In the genomic region with DNA sequence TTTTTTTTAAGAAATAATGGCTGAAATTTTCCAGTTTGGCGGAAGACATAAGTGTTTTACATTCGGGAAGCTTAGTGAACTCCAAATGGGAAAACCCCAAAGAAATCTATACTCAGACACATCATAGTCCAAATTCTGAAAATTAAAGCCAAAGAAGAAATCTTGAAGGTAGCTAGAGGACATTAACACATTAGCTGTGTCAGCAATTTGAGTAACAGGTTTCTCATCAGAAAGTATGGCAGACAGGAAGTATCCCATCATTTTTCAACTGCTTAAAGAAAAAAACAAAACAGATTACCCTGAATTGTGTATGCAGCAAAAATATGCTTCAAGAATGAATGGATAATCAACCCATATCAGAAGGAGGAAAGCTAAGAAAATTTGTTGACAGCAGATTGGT, we compare ENCODE assay signal across 21 cellular contexts.
DNase-seq lines count a peak whose midpoint lies in the region; ATAC-seq, FAIRE-seq and TF ChIP-seq lines count a peak whose summit lies in the region.
"Had no signal": no experiment of that assay in that cellular context is flagged by ENCODE, and none has a peak within 500 bp of the region (broad histone marks: within the 10 kb centered on the region; RNA-seq: fewer than 3 reads in every experiment).

No MANE protein-coding gene starts in this region.

- POLR2A ChIA-PET in A549 (lab: Yijun Ruan, JAX) = no interaction called here
- POLR2A ChIA-PET in HCT116 (lab: Charles Lee) = no interaction called here
- POLR2A ChIA-PET in K562 (lab: Yijun Ruan, JAX) = no interaction called here

- ATAC-seq in A549 (no peak), HCT116 (no peak), K562 (no peak)
- no peak for ATAC-seq in activated T-cell treated with anti-CD3 and anti-CD28 coated beads, Interleukin-2, amount 50 U/mL, for 4 hours
- ATAC-seq: CD8-positive, alpha-beta T cell had no signal

- peaks cover 8% of the 10 kb centered on the region; the same call in 1 of the 3 replicates for H3K9me3 ChIP-seq in A549
- H3K9me3 ChIP-seq in HCT116 (ENCODE audit: control insufficient read depth in 1 of 2, insufficient read depth in 1 of 2, low read depth in 1 of 2, low read length in 2 of 2) = peaks cover 5 to 8% of the 10 kb centered on the region in 2 experiments; a peak in 2 of 4 replicates
- H3K9me3 ChIP-seq in K562 (replicated peaks; ENCODE audit: control insufficient read depth, insufficient read depth, low read depth, low read length) = no peaks in the 10 kb centered on the region
- H3K9me3 ChIP-seq in osteoblast (ENCODE audit: low read depth, low read length) = no peaks in the 10 kb centered on the region

- no peak for FAIRE-seq in A549 (lab: Jason Lieb, UNC)
- FAIRE-seq in K562 (lab: Jason Lieb, UNC) = no peak
- no peak for FAIRE-seq in HTR-8/SVneo (lab: Jason Lieb, UNC)
- FAIRE-seq: D721Med, G401.6, GM12891, GM19239 had no signal

- H3K9me2 ChIP-seq in HCT116 (ENCODE audit: insufficient read depth) = no peaks in the 10 kb centered on the region

- H4K20me1 ChIP-seq in HCT116 (ENCODE audit: insufficient read depth) = no peaks in the 10 kb centered on the region
- no peaks in the 10 kb centered on the region for H4K20me1 ChIP-seq in K562 (replicated peaks; ENCODE audit: control insufficient read depth, insufficient read depth, low read length)
- no peaks in the 10 kb centered on the region for H4K20me1 ChIP-seq in osteoblast (ENCODE audit: insufficient read depth, low read length)
- H4K20me1 ChIP-seq: BLaER1 treated with 17β-estradiol and CSF1 and Interleukin-3, amounts not matched to agents 10 nM and 100 nM had no signal

- H3K4me1 ChIP-seq in A549 (no peaks in the 10 kb centered on the region), HCT116 (ENCODE audit: control insufficient read depth in 1 of 2, insufficient read depth in 2 of 2, low read length in 2 of 2) (no peaks in the 10 kb centered on the region), K562 (replicated peaks in 1 of 2; ENCODE audit: control insufficient read depth in 2 of 2, insufficient read depth in 2 of 2, low read length in 2 of 2) (no peaks in the 10 kb centered on the region), osteoblast (ENCODE audit: insufficient read depth, low read length) (no peaks in the 10 kb centered on the region)
- H3K4me1 ChIP-seq: BLaER1 treated with 17β-estradiol and CSF1 and Interleukin-3, amounts not matched to agents 10 nM and 100 nM; Caco-2 had no signal

- TF ChIP-seq POLR2A in A549 (IDR thresholded peaks at IDR 0.05; ENCODE audit: low read length) = no peak
- TF ChIP-seq POLR2A in HCT116 (IDR thresholded peaks at IDR 0.05; ENCODE audit: borderline replicate concordance, extremely low read depth, insufficient read depth, insufficient read length) = no peak
- no peak for TF ChIP-seq POLR2A in K562 (conservative IDR thresholded peaks at IDR 0.05)

- no peak overlapping the region for H3K4me3 Mint-ChIP-seq in activated T-cell treated with anti-CD3 and anti-CD28 coated beads, Interleukin-2, amount 50 U/mL, for 4 hours
- H3K4me3 Mint-ChIP-seq: B cell; CD4-positive, alpha-beta T cell; CD8-positive, alpha-beta T cell had no signal

- peaks cover 6% of the 10 kb centered on the region for H3K9me3 Mint-ChIP-seq in activated T-cell treated with anti-CD3 and anti-CD28 coated beads, Interleukin-2, amount 50 U/mL, for 4 hours

- H3K4me2 ChIP-seq in A549 (no peak overlapping the region), HCT116 (ENCODE audit: low read length) (no peak overlapping the region), K562 (ENCODE audit: insufficient read depth, low read length) (no peak overlapping the region), osteoblast (ENCODE audit: insufficient read depth, low read length) (no peak overlapping the region)
- H3K4me2 ChIP-seq: BLaER1 treated with 17β-estradiol and CSF1 and Interleukin-3, amounts not matched to agents 10 nM and 100 nM had no signal

- no peaks in the 10 kb centered on the region for H3K27me3 ChIP-seq in HCT116 (ENCODE audit: insufficient read depth, low read length)
- no peaks in the 10 kb centered on the region for H3K27me3 ChIP-seq in K562 (ENCODE audit: control insufficient read depth in 2 of 2, insufficient read depth in 2 of 2, low read length in 2 of 2)
- no peaks in the 10 kb centered on the region for H3K27me3 ChIP-seq in osteoblast (ENCODE audit: insufficient read depth, low read length)
- H3K27me3 ChIP-seq: BLaER1 treated with 17β-estradiol and CSF1 and Interleukin-3, amounts not matched to agents 10 nM and 100 nM had no signal

- no peak overlapping the region for H3K27ac ChIP-seq in A549
- no peak overlapping the region for H3K27ac ChIP-seq in HCT116 (ENCODE audit: low read depth, low read length)
- H3K27ac ChIP-seq in K562 (ENCODE audit: extremely low read depth, low read depth, low read length) = no peak overlapping the region
- no peak overlapping the region for H3K27ac ChIP-seq in osteoblast (ENCODE audit: low read depth, low read length)
- H3K27ac ChIP-seq: BLaER1 treated with 17β-estradiol and CSF1 and Interleukin-3, amounts not matched to agents 10 nM and 100 nM; C4-2B had no signal

- no peak overlapping the region for H2AFZ ChIP-seq in HCT116 (ENCODE audit: low read depth, low read length, poor library complexity, severe bottlenecking)
- H2AFZ ChIP-seq in K562 (ENCODE audit: low read depth, low read length) = no peak overlapping the region
- H2AFZ ChIP-seq in osteoblast (ENCODE audit: low read length) = no peak overlapping the region

- H3K27me3 Mint-ChIP-seq in activated T-cell treated with anti-CD3 and anti-CD28 coated beads, Interleukin-2, amount 50 U/mL, for 4 hours (ENCODE audit: low read depth) = peaks cover 27% of the 10 kb centered on the region

- no peaks in the 10 kb centered on the region for H3K79me2 ChIP-seq in HCT116 (ENCODE audit: insufficient read depth, low read length)
- H3K79me2 ChIP-seq in K562 (ENCODE audit: control insufficient read depth, insufficient read depth, low read length) = no peaks in the 10 kb centered on the region
- H3K79me2 ChIP-seq in osteoblast (ENCODE audit: insufficient read depth, low read length) = no peaks in the 10 kb centered on the region

- no peak overlapping the region for H3K4me3 ChIP-seq in A549
- no peak overlapping the region for H3K4me3 ChIP-seq in HCT116 (replicated peaks in 1 of 2; ENCODE audit: low read depth in 1 of 2, low read length in 2 of 2)
- no peak overlapping the region for H3K4me3 ChIP-seq in K562
- H3K4me3 ChIP-seq in osteoblast (ENCODE audit: insufficient read depth, low read length) = no peak overlapping the region
- H3K4me3 ChIP-seq: BLaER1 treated with 17β-estradiol and CSF1 and Interleukin-3, amounts not matched to agents 10 nM and 100 nM had no signal

- no peaks in the 10 kb centered on the region for H3K4me1 Mint-ChIP-seq in activated T-cell treated with anti-CD3 and anti-CD28 coated beads, Interleukin-2, amount 50 U/mL, for 4 hours (ENCODE audit: low read depth)
- H3K4me1 Mint-ChIP-seq: B cell had no signal

- intact Hi-C loops in HCT116 (cut with micrococcal nuclease) (no loop called here), K562 (cut with micrococcal nuclease) (no loop called here)

- BruUV-seq in HCT116 (replicated peaks; lab: Mats Ljungman, UMichigan) = TSS peak; percentile 5
- BruUV-seq in K562 (replicated peaks; lab: Mats Ljungman, UMichigan) = no TSS peak

- H3K36me3 ChIP-seq in HCT116 (ENCODE audit: control insufficient read depth in 1 of 2, insufficient read depth in 2 of 2, low read length in 2 of 2) = peaks cover 0 to 7% of the 10 kb centered on the region in 2 experiments; a peak in 1 of 4 replicates
- H3K36me3 ChIP-seq in K562 (ENCODE audit: control insufficient read depth, insufficient read depth, low read length) = no peaks in the 10 kb centered on the region
- H3K36me3 ChIP-seq in osteoblast (ENCODE audit: insufficient read depth, low read length) = no peaks in the 10 kb centered on the region

- whole genome bisulfite sequencing in A549 (ENCODE audit: missing lambda C conversion rate) = 25% methylated on average over 2 of the region's 2 CpGs
- WGBS in K562 (ENCODE audit: insufficient coverage, low coverage, missing lambda C conversion rate) = 0% methylated on average over 2 of the region's 2 CpGs

- RAD21 ChIA-PET in HCT116 (lab: Charles Lee; ENCODE audit: low non-redundant PET in 1 of 2, low total read pairs in 2 of 2, uncharacterized antibody in 2 of 2, unreplicated experiment in 2 of 2) = no interaction called here

- H3K9ac ChIP-seq in HCT116 (ENCODE audit: low read length) (no peak overlapping the region), K562 (ENCODE audit: insufficient read depth in 1 of 2, low read depth in 2 of 2, low read length in 2 of 2) (no peak overlapping the region)
- H3K9ac ChIP-seq: BLaER1 treated with 17β-estradiol and CSF1 and Interleukin-3, amounts not matched to agents 10 nM and 100 nM had no signal

- no peak for TF ChIP-seq EP300 in A549 (IDR thresholded peaks at IDR 0.05)
- TF ChIP-seq EP300 in K562 (IDR thresholded peaks at IDR 0.05; ENCODE audit: low read length) = no peak

- DNase-seq in A549 (ENCODE audit: low read depth in 1 of 2, low spot score in 1 of 2) (no peak), HCT116 (ENCODE audit: low read depth, low spot score) (no peak), K562 (ENCODE audit: extremely low read depth in 1 of 4, low spot score in 3 of 4) (no peak), osteoblast (ENCODE audit: insufficient read length, low spot score, missing footprints) (no peak), HTR-8/SVneo (ENCODE audit: insufficient read length, low spot score) (no peak)
- no peak for DNase-seq in activated T-cell treated with anti-CD3 and anti-CD28 coated beads, Interleukin-2, amount 50 U/mL, for 4 hours
- DNase-seq: 8988T; AML-193; Caco-2; Calu3; CD4-positive, alpha-beta T cell; CD8-positive, alpha-beta T cell; DMS79 treated with DMSO at 0.1 percent for 48 hours; GF-D8 had no signal

- peaks cover 9% of the 10 kb centered on the region for H3K36me3 Mint-ChIP-seq in activated T-cell treated with anti-CD3 and anti-CD28 coated beads, Interleukin-2, amount 50 U/mL, for 4 hours (ENCODE audit: insufficient read depth)
- H3K36me3 Mint-ChIP-seq: CD8-positive, alpha-beta T cell had no signal

- CTCF ChIA-PET in A549 (lab: Yijun Ruan, JAX) (interaction anchor here (0.7 kb wide), 1 partner anchor 953 kb away, joined by 3 read pairs; no protein-coding TSS in a partner anchor), HCT116 (lab: Charles Lee) (interaction anchor here (0.7 kb wide), 1 partner anchor 28 kb away, joined by 3 read pairs; no protein-coding TSS in a partner anchor), K562 (lab: Yijun Ruan, JAX; ENCODE audit: low intra/inter-chr PET ratio) (no interaction called here)

- in situ Hi-C loops in K562 (cut with MboI) = no loop called here

- TF ChIP-seq CTCF in A549 (IDR thresholded peaks at IDR 0.05) (no peak), HCT116 (IDR thresholded peaks at IDR 0.05 in 2 of 3, conservative IDR thresholded peaks at IDR 0.05 in 1 of 3; ENCODE audit: borderline replicate concordance in 1 of 3, insufficient read depth in 1 of 3, low read depth in 2 of 3, low read length in 2 of 3) (no peak), K562 (IDR thresholded peaks at IDR 0.05 in 2 of 3, conservative IDR thresholded peaks at IDR 0.05 in 1 of 3; ENCODE audit: insufficient read depth in 2 of 3, low read depth in 1 of 3, low read length in 3 of 3) (no peak), osteoblast (IDR thresholded peaks at IDR 0.05; ENCODE audit: extremely low read depth, low read depth, low read length) (no peak)

- TF ChIP-seq RAD21 in A549 (conservative IDR thresholded peaks at IDR 0.05 in 1 of 2, IDR thresholded peaks at IDR 0.05 in 1 of 2) = no peak
- TF ChIP-seq RAD21 in HCT116 (IDR thresholded peaks at IDR 0.05; ENCODE audit: low read depth) = no peak
- TF ChIP-seq RAD21 in K562 (CRISPR knock-in tag; conservative IDR thresholded peaks at IDR 0.05 in 1 of 2, IDR thresholded peaks at IDR 0.05 in 1 of 2) = no peak

- H3K9me1 ChIP-seq in K562 (ENCODE audit: control insufficient read depth, insufficient read depth, low read length) = no peaks in the 10 kb centered on the region
